1 cellular context compared by ENCODE assay signal in genomic region chr13:42593719-42594012, GRCh38.
TF ChIP-seq lines count a peak whose summit lies in the region.

No MANE protein-coding gene starts in this region.

TF ChIP-seq in GM23338, 12 proteins besides CTCF, POLR2A, EP300 and RAD21 (continued from another document):
- TF ChIP-seq EZH2 (IDR thresholded peaks at IDR 0.05; ENCODE audit: low read depth, unreplicated experiment) (no peak), EZH2phosphoT487 (IDR thresholded peaks at IDR 0.05; ENCODE audit: unreplicated experiment) (no peak), ZNF462 (CRISPR knock-in tag; IDR thresholded peaks at IDR 0.05) (no peak), JUNB (IDR thresholded peaks at IDR 0.05; ENCODE audit: unreplicated experiment) (no peak), STAT1 (IDR thresholded peaks at IDR 0.05; ENCODE audit: unreplicated experiment) (no peak), ETS1 (IDR thresholded peaks at IDR 0.05) (no peak), CREB1 (CRISPR knock-in tag; IDR thresholded peaks at IDR 0.05; ENCODE audit: low read depth) (no peak), REST (IDR thresholded peaks at IDR 0.05; ENCODE audit: unreplicated experiment) (no peak), POLR2AphosphoS5 (IDR thresholded peaks at IDR 0.05; ENCODE audit: low read depth) (no peak)
